Comparison of ENCODE assay signal across 25 cellular contexts in the genomic region with DNA sequence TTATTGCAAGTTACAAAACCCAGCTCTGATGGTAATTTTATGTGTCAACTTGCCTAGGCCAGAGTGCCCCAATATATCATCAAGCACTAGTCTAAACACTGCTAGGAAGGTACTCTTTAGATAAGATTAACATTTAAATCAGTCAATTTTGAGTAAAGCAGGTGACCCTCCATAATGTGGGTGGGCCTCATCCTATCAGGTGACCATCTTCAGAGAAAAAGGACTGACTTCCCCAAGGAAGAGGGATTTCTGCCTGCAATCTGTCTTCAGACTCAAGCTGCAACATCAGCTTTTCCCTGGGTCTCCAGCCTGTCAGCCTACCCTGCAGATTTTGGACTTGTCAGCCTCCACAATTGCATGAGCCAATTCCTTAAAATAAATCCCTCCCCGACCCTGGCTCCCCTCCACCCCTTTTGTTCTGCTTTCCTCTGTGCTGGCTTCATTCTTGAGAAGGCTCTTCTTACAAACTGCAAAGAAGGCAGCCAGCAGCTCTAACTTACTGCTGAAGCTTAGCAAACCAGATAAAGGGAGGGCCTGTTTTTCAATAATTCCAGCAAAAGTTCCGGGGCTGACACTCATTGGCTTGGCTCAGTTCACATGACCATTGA. TPM values are rescaled to one million over a fixed set of nuclear protein-coding genes. Genes with fewer than 3 reads are reported as not detected.
DNase-seq lines count a peak whose midpoint lies in the region; ATAC-seq and TF ChIP-seq lines count a peak whose summit lies in the region.
"Had no signal": no experiment of that assay in that cellular context is flagged by ENCODE, and none has a peak within 500 bp of the region (broad histone marks: within the 10 kb centered on the region; RNA-seq: fewer than 3 reads in every experiment).

No MANE protein-coding gene starts in this region.

- H3K27ac Mint-ChIP-seq in memory B cell, result peak overlapping the region; percentile 36
- H3K27ac Mint-ChIP-seq in stimulated activated naive CD8-positive, alpha-beta T cell treated with anti-CD3 and anti-CD28 coated beads, Interleukin-15, amount 100 ng/mL, for 72 hours, result no peak overlapping the region
- H3K27ac Mint-ChIP-seq: CD14-positive monocyte had no signal

- H3K4me3 ChIP-seq in adrenal gland, result no peak overlapping the region

- no peaks in the 10 kb centered on the region for H3K4me1 ChIP-seq in adrenal gland (replicated peaks in 1 of 2)

- WGBS in adrenal gland, 4 donors, result 54 to 67% (median 62%) methylated on average over 2 of the region's 2 CpGs

- no peak for TF ChIP-seq CTCF in adrenal gland (IDR thresholded peaks at IDR 0.05)

- H3K4me3 Mint-ChIP-seq in memory B cell, result no peak overlapping the region
- H3K4me3 Mint-ChIP-seq in stimulated activated naive CD8-positive, alpha-beta T cell treated with anti-CD3 and anti-CD28 coated beads, Interleukin-15, amount 100 ng/mL, for 72 hours, result peak overlapping the region; percentile 8 to 21
- H3K4me3 Mint-ChIP-seq: CD14-positive monocyte had no signal

- H3K36me3 Mint-ChIP-seq in memory B cell, result peaks cover 3% of the 10 kb centered on the region
- H3K36me3 Mint-ChIP-seq: CD14-positive monocyte had no signal

- peaks cover 3% of the 10 kb centered on the region for H3K9me3 Mint-ChIP-seq in memory B cell
- H3K9me3 Mint-ChIP-seq in stimulated activated naive CD8-positive, alpha-beta T cell treated with anti-CD3 and anti-CD28 coated beads, Interleukin-15, amount 100 ng/mL, for 72 hours, result peaks cover 4 to 7% of the 10 kb centered on the region in 2 donors

- DNase-seq in left cardiac atrium (no peak), cardiac septum (ENCODE audit: low spot score) (no peak), adrenal gland (peak in 4 of 7 donors; percentile 26 to 58 (median 42)), memory B cell (ENCODE audit: low spot score in 2 of 2) (no peak), NCI-H1417 (lab: John Stamatoyannopoulos, UW) (no peak), NCI-H82 treated with DMSO at 0.1 percent for 48 hours (lab: John Stamatoyannopoulos, UW; ENCODE audit: unreplicated experiment) (no peak)
- DNase-seq in stimulated activated naive CD8-positive, alpha-beta T cell treated with anti-CD3 and anti-CD28 coated beads, Interleukin-15, amount 100 ng/mL, for 72 hours, result no peak
- DNase-seq: activated CD4-positive, alpha-beta T cell treated with anti-CD3 and anti-CD28 coated beads, Interleukin-2, amount 50 U/mL, for 1 hour; activated gamma-delta T cell; central memory CD4-positive, alpha-beta T cell; erythroblast; H7; KBM-7; MM.1S; NCI-H1436 treated with DMSO at 0.1 percent for 48 hours; NCI-H2171; NCI-H526; T-helper 2 cell had no signal

- no peaks in the 10 kb centered on the region for H3K9me3 ChIP-seq in adrenal gland (replicated peaks in 1 of 3)

- TF ChIP-seq POLR2A in adrenal gland (IDR thresholded peaks at IDR 0.05), result no peak

- peak overlapping the region in 1 of 5 donors; percentile 34 for H3K27ac ChIP-seq in adrenal gland
- H3K27ac ChIP-seq: VCaP had no signal

- no peaks in the 10 kb centered on the region for H3K27me3 ChIP-seq in adrenal gland

- no peaks in the 10 kb centered on the region for H3K27me3 Mint-ChIP-seq in memory B cell
- no peaks in the 10 kb centered on the region for H3K27me3 Mint-ChIP-seq in stimulated activated naive CD8-positive, alpha-beta T cell treated with anti-CD3 and anti-CD28 coated beads, Interleukin-15, amount 100 ng/mL, for 72 hours

- H3K36me3 ChIP-seq in adrenal gland (replicated peaks in 1 of 2), result no peaks in the 10 kb centered on the region

- peaks cover 15% of the 10 kb centered on the region for H3K4me1 Mint-ChIP-seq in memory B cell
- peaks cover 99% of the 10 kb centered on the region for H3K4me1 Mint-ChIP-seq in stimulated activated naive CD8-positive, alpha-beta T cell treated with anti-CD3 and anti-CD28 coated beads, Interleukin-15, amount 100 ng/mL, for 72 hours

- ATAC-seq in left cardiac atrium (peak; percentile 18 to 56), memory B cell (ENCODE audit: low read depth) (no peak)
- ATAC-seq in stimulated activated naive CD8-positive, alpha-beta T cell treated with anti-CD3 and anti-CD28 coated beads, Interleukin-15, amount 100 ng/mL, for 72 hours, result no peak
- ATAC-seq: right cardiac atrium had no signal

- intact Hi-C loops in left cardiac atrium (cut with DNase I) (no loop called here), cardiac septum (cut with DNase I) (no loop called here), adrenal gland (cut with DNase I) (no loop called here)

RNA-seq across cellular contexts. Expression of a gene that starts 56.4 kb away (rescaled TPM):
- 1 to 10 TPM; 1.3 to 2.4 TPM for total RNA-seq in left cardiac atrium
- 0.51 TPM for total RNA-seq in cardiac septum
- total RNA-seq in adrenal gland, result 1 to 10 TPM in 7 of 8 donors, under 1 TPM in 1; 0.79 to 7.5 (median 3.4) TPM
- polyA plus RNA-seq in adrenal gland, result 1 to 10 TPM in 1 of 3 donors, under 1 TPM in 2; 0.73 to 1.0 (median 0.94) TPM
- total RNA-seq: frontal cortex, lung microvascular endothelial cell, myocyte had no signal
- polyA plus RNA-seq: keratinocyte had no signal

Comparison
In these comparisons a context has a peak if more than half of its experiments do, and no peak if none do; other contexts are left out.
1. ATAC-seq: peak in left cardiac atrium (2 of 2); none in memory B cell (single experiment) and stimulated activated naive CD8-positive, alpha-beta T cell treated with anti-CD3 and anti-CD28 coated beads, Interleukin-15, amount 100 ng/mL, for 72 hours (single experiment).
2. DNase-seq: peak in adrenal gland (4 of 7); none in left cardiac atrium (single experiment), cardiac septum (single experiment), memory B cell (0 of 2), stimulated activated naive CD8-positive, alpha-beta T cell treated with anti-CD3 and anti-CD28 coated beads, Interleukin-15, amount 100 ng/mL, for 72 hours (0 of 2), NCI-H1417 (0 of 3) and NCI-H82 treated with DMSO at 0.1 percent for 48 hours (single experiment).